In the genomic region with DNA sequence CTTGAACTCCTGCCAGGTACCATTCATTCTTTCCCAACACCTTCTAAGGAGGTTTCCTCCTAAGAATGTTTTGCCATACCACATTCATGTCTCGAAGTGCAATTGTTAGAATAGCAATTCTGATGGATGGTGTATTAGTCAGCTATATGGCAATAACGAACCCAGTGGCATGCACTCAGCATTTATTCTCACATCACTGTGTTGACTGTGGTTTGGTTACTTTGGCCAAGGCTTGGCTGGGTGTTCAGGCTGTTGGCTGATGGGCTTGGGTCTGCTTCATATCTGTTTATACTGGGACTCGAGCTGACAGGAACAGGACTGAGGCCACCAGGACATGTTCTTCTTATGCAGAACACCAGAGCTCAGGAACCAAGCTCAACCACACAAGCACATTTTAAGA, we compare ENCODE assay signal across 22 cellular contexts. TPM values are rescaled to one million over a fixed set of nuclear protein-coding genes. Genes with fewer than 3 reads are reported as not detected.
DNase-seq lines count a peak whose midpoint lies in the region; ATAC-seq and TF ChIP-seq lines count a peak whose summit lies in the region.
"Had no signal": no experiment of that assay in that cellular context is flagged by ENCODE, and none has a peak within 500 bp of the region (broad histone marks: within the 10 kb centered on the region; RNA-seq: fewer than 3 reads in every experiment).

No MANE protein-coding gene starts in this region.

- no peak overlapping the region for H3K4me3 ChIP-seq in AG10803 (ENCODE audit: low read length)
- H3K4me3 ChIP-seq in PC-9: no peak overlapping the region
- no peak overlapping the region for H3K4me3 ChIP-seq in fibroblast of mammary gland (ENCODE audit: control insufficient read depth, low read depth, low read length)
- H3K4me3 ChIP-seq: breast epithelium, mucosa of descending colon, SJSA1 had no signal

- H3K4me2 ChIP-seq in PC-9: peak overlapping the region; percentile 65

- no peaks in the 10 kb centered on the region for H3K9me2 ChIP-seq in PC-9 (ENCODE audit: insufficient read depth)

- H3F3A ChIP-seq in PC-9 (ENCODE audit: insufficient read depth, low read depth): peaks cover 16% of the 10 kb centered on the region

- H3K27me3 ChIP-seq in PC-9 (ENCODE audit: insufficient read depth, low read depth): no peaks in the 10 kb centered on the region
- H3K27me3 ChIP-seq: SJSA1 had no signal

- H3K9me3 ChIP-seq in PC-9 (ENCODE audit: insufficient read depth, low read depth): no peaks in the 10 kb centered on the region
- H3K9me3 ChIP-seq: SJSA1 had no signal

- intact Hi-C loops in PC-9 (cut with micrococcal nuclease; ENCODE audit: unreplicated experiment): no loop called here

- no peaks in the 10 kb centered on the region for H4K20me1 ChIP-seq in PC-9 (ENCODE audit: insufficient read depth)

- POLR2A ChIA-PET in PC-9 (lab: Charles Lee; ENCODE audit: unreplicated experiment): interaction anchor here (0.6 to 0.7 kb wide), 2 partner anchors 302 to 743 kb away, joined by 3 read pairs; no protein-coding TSS in a partner anchor

- no peaks in the 10 kb centered on the region for H3K36me3 ChIP-seq in PC-9 (ENCODE audit: low read depth)
- H3K36me3 ChIP-seq: breast epithelium, SJSA1 had no signal

- TF ChIP-seq CTCF in AG10803 (conservative IDR thresholded peaks at IDR 0.05; ENCODE audit: low read length) (no peak), PC-9 (conservative IDR thresholded peaks at IDR 0.05) (no peak), fibroblast of mammary gland (conservative IDR thresholded peaks at IDR 0.05; ENCODE audit: control insufficient read depth, insufficient read depth, low read depth, low read length) (no peak)

- ATAC-seq in GM21717 (IDR thresholded peaks at IDR 0.05; ENCODE audit: unreplicated experiment): no peak
- no peak for ATAC-seq in GM21360 (IDR thresholded peaks at IDR 0.05; ENCODE audit: unreplicated experiment)
- ATAC-seq: activated naive CD8-positive, alpha-beta T cell treated with anti-CD3 and anti-CD28 coated beads, Interleukin-2, amount 50 U/mL, for 24 hours; left lobe of liver; mucosa of descending colon had no signal

- H3K79me2 ChIP-seq in PC-9 (ENCODE audit: low read depth): no peaks in the 10 kb centered on the region

- no peak overlapping the region for H2AFZ ChIP-seq in PC-9

- peak overlapping the region; percentile 68 for H3K27ac ChIP-seq in PC-9
- H3K27ac ChIP-seq: breast epithelium, C4-2B, SJSA1, VCaP had no signal

- DNase-seq in AG10803 (ENCODE audit: low read depth) (peak; percentile 63), PC-9 (peak; percentile 28 to 75), fibroblast of mammary gland (ENCODE audit: low read depth) (peak; percentile 3), mesenteric fat pad (ENCODE audit: low spot score) (peak; percentile 59), retina (no peak), NCI-H2227 (lab: John Stamatoyannopoulos, UW; ENCODE audit: unreplicated experiment) (no peak)
- DNase-seq: activated CD4-positive, alpha-beta T cell treated with anti-CD3 and anti-CD28 coated beads, Interleukin-2, amount 10 ng/mL, durations not matched to agents 7 days and 5 days; activated CD8-positive, alpha-beta memory T cell treated with anti-CD3 and anti-CD28 coated beads, Interleukin-2, amount 50 U/mL, for 48 hours; activated naive CD8-positive, alpha-beta T cell treated with anti-CD3 and anti-CD28 coated beads, Interleukin-2, amount 50 U/mL, for 24 hours; mucosa of descending colon; NCI-H1436 treated with DMSO at 0.1 percent for 48 hours; NCI-H2227 treated with DMSO at 0.1 percent for 48 hours; NCI-H774; OCI-M1 had no signal

- BruUV-seq in PC-9 (replicated peaks; lab: Mats Ljungman, UMichigan): no TSS peak

- CTCF ChIA-PET in PC-9 (lab: Charles Lee): no interaction called here

- H3K4me1 ChIP-seq in PC-9 (replicated peaks; ENCODE audit: insufficient read depth): peaks cover 16% of the 10 kb centered on the region
- H3K4me1 ChIP-seq: breast epithelium, SJSA1 had no signal

RNA-seq across cellular contexts. Expression of a gene that starts 31.7 kb away (rescaled TPM):
- 0.15 TPM in 2 replicates for total RNA-seq in PC-9 (2021)
- not detected for total RNA-seq in mesenteric fat pad
- total RNA-seq: activated CD4-positive, alpha-beta T cell treated with anti-CD3 and anti-CD28 coated beads, Interleukin-2, amount 10 ng/mL, durations not matched to agents 7 days and 5 days; dermis microvascular lymphatic vessel endothelial cell; left lobe of liver; mucosa of descending colon; SJSA1 had no signal

Comparison
In these comparisons a context has a peak if more than half of its experiments do, and no peak if none do; other contexts are left out.
1. DNase-seq: peak in AG10803 (single experiment), PC-9 (2 of 2), fibroblast of mammary gland (single experiment) and mesenteric fat pad (single experiment); none in retina (single experiment) and NCI-H2227 (single experiment).